In genomic region chr2:230589025-230589424, GRCh38 we compare ENCODE assay signal across 17 cellular contexts.
DNase-seq lines count a peak whose midpoint lies in the region; ATAC-seq and TF ChIP-seq lines count a peak whose summit lies in the region.
"Had no signal": no experiment of that assay in that cellular context is flagged by ENCODE, and none has a peak within 500 bp of the region (broad histone marks: within the 10 kb centered on the region; RNA-seq: fewer than 3 reads in every experiment).

No MANE protein-coding gene starts in this region.

- H3K4me3 Mint-ChIP-seq in activated B cell treated with CpG ODN at 0.5 μM for 24 hours = peak overlapping the region; percentile 59
- H3K4me3 Mint-ChIP-seq: activated CD4-positive, alpha-beta T cell treated with anti-CD3 and anti-CD28 coated beads for 36 hours; nephron progenitor cell had no signal

- DNase-seq in activated B cell treated with CpG ODN at 0.5 μM for 24 hours = no peak
- no peak for DNase-seq in NCI-H526 treated with DMSO at 0.1 percent for 48 hours (lab: John Stamatoyannopoulos, UW)
- no peak for DNase-seq in posterior cingulate gyrus
- DNase-seq: AML-193, DMS79, foreskin melanocyte, lower lobe of right lung, NCI-H2029, NCI-H774, nephron progenitor cell, retina had no signal

- TF ChIP-seq CTCF in activated B cell treated with CpG ODN at 0.5 μM for 24 hours (IDR thresholded peaks at IDR 0.05) = no peak

- intact Hi-C loops in activated B cell treated with CpG ODN at 0.5 μM for 24 hours (cut with micrococcal nuclease) (loop anchor here (1.0 to 2.0 kb wide), 4 partner anchors 13 to 141 kb away; no protein-coding TSS in a partner anchor), posterior cingulate gyrus (cut with DNase I) (no loop called here)

- CTCF ChIA-PET in activated B cell treated with CpG ODN at 0.5 μM for 24 hours (lab: Charles Lee) = interaction anchor here (1.1 to 1.6 kb wide), 4 partner anchors 13 to 386 kb away, joined by 3 to 4 read pairs (median 3); partner anchors contain the start of gene SP140L

- H3K27me3 Mint-ChIP-seq in activated B cell treated with CpG ODN at 0.5 μM for 24 hours = no peaks in the 10 kb centered on the region
- H3K27me3 Mint-ChIP-seq: activated CD4-positive, alpha-beta T cell treated with anti-CD3 and anti-CD28 coated beads for 36 hours had no signal

- peaks cover 8% of the 10 kb centered on the region for H3K36me3 Mint-ChIP-seq in activated B cell treated with CpG ODN at 0.5 μM for 24 hours (ENCODE audit: low read depth)

- POLR2A ChIA-PET in activated B cell treated with CpG ODN at 0.5 μM for 24 hours (lab: Charles Lee) = interaction anchor here (0.5 to 3.5 kb wide), 13 partner anchors 9 to 664 kb away, joined by 3 to 64 read pairs (median 6); partner anchors contain the start of gene SP100

- peak; percentile 4 for ATAC-seq in GM18511 (IDR thresholded peaks at IDR 0.05; ENCODE audit: unreplicated experiment)
- peak; percentile 21 for ATAC-seq in GM21528 (IDR thresholded peaks at IDR 0.05; ENCODE audit: low FRiP score, unreplicated experiment)
- ATAC-seq in HG03066 (IDR thresholded peaks at IDR 0.05; ENCODE audit: low read depth, unreplicated experiment) = peak; percentile 3
- no peak for ATAC-seq in activated B cell treated with CpG ODN at 0.5 μM for 24 hours (ENCODE audit: low read depth)
- no peak for ATAC-seq in HG03439 (IDR thresholded peaks at IDR 0.05; ENCODE audit: unreplicated experiment)
- ATAC-seq in HG02938 (IDR thresholded peaks at IDR 0.05; ENCODE audit: unreplicated experiment) = no peak

- H3K4me1 Mint-ChIP-seq in activated B cell treated with CpG ODN at 0.5 μM for 24 hours = peaks cover 80% of the 10 kb centered on the region
- H3K4me1 Mint-ChIP-seq: nephron progenitor cell had no signal

- peak overlapping the region; percentile 95 for H3K27ac Mint-ChIP-seq in activated B cell treated with CpG ODN at 0.5 μM for 24 hours
- H3K27ac Mint-ChIP-seq: nephron progenitor cell had no signal

- no peaks in the 10 kb centered on the region for H3K9me3 Mint-ChIP-seq in activated B cell treated with CpG ODN at 0.5 μM for 24 hours
- H3K9me3 Mint-ChIP-seq: nephron progenitor cell had no signal

Comparison
In these comparisons a context has a peak if more than half of its experiments do, and no peak if none do; other contexts are left out.
1. ATAC-seq: peak in GM18511 (single experiment), GM21528 (single experiment) and HG03066 (single experiment); none in activated B cell treated with CpG ODN at 0.5 μM for 24 hours (single experiment), HG03439 (single experiment) and HG02938 (single experiment).